1 cellular context compared by ENCODE assay signal in genomic region chr1:247905899-247906503, GRCh38.
TF ChIP-seq lines count a peak whose summit lies in the region.

No MANE protein-coding gene starts in this region.

TF ChIP-seq in SK-N-SH, 30 proteins besides CTCF, POLR2A, EP300 and RAD21:
- TF ChIP-seq GABPA (IDR thresholded peaks at IDR 0.05; ENCODE audit: low read depth), result no peak
- TF ChIP-seq GATA2 (CRISPR knock-in tag; IDR thresholded peaks at IDR 0.05), result no peak
- TF ChIP-seq POLR2AphosphoS5 (IDR thresholded peaks at IDR 0.05; ENCODE audit: low read depth, low read length), result no peak
- no peak for TF ChIP-seq JUND (IDR thresholded peaks at IDR 0.05)
- no peak for TF ChIP-seq ZBTB33 (IDR thresholded peaks at IDR 0.05; ENCODE audit: borderline replicate concordance, low read depth)
- no peak for TF ChIP-seq FOXM1 (IDR thresholded peaks at IDR 0.05; ENCODE audit: low read depth)
- no peak for TF ChIP-seq RFX5 (IDR thresholded peaks at IDR 0.05; ENCODE audit: low read length)
- TF ChIP-seq CHD2 (IDR thresholded peaks at IDR 0.05; ENCODE audit: low read length, partially characterized antibody), result no peak
- no peak for TF ChIP-seq TCF12 (IDR thresholded peaks at IDR 0.05)
- no peak for TF ChIP-seq FOXJ3 (CRISPR knock-in tag; IDR thresholded peaks at IDR 0.05)
- TF ChIP-seq TAF1 (IDR thresholded peaks at IDR 0.05; ENCODE audit: borderline replicate concordance, low read depth, low read length), result no peak
- no peak for TF ChIP-seq IRF3 (IDR thresholded peaks at IDR 0.05; ENCODE audit: low read depth, low read length)
